Comparison of ENCODE assay signal across 8 cellular contexts in the genomic region with DNA sequence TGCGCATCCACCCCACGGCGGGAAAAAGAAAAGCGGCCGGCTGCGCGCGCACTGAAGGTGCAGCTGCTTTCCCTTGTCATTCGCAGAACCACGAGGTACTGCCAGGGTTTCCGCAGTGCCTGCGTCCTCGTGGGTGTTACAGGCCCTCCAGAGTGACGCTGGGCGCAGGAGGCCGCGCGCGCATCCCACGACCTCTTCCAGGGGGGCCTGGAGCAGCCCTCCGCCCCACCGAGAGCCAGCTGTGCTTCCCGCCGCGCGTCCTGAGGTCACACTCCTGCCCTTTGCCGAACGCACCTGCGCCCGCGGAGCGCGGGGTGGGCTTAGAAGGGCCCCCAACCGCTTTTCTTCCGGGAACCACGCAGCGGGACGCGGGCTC. TPM values are rescaled to one million over a fixed set of nuclear protein-coding genes. Genes with fewer than 3 reads are reported as not detected.
DNase-seq lines count a peak whose midpoint lies in the region; ATAC-seq and TF ChIP-seq lines count a peak whose summit lies in the region.

No MANE protein-coding gene starts in this region.

- H3K79me2 ChIP-seq in ACC112 (ENCODE audit: control insufficient read depth, insufficient read depth, low read length, unreplicated experiment) = peaks cover 24% of the 10 kb centered on the region
- H3K79me2 ChIP-seq in Karpas-422 (ENCODE audit: low read length) = peaks cover 26% of the 10 kb centered on the region

- H3K27ac ChIP-seq in ACC112 (ENCODE audit: low read depth, low read length) = no peak overlapping the region
- H3K27ac ChIP-seq in Karpas-422 (ENCODE audit: low read length) = peak overlapping the region; percentile 46; the same call in 1 of the 2 replicates
- peak overlapping the region; percentile 89 to 94 for H3K27ac ChIP-seq in testis

- peak overlapping the region; percentile 82 for H3K4me3 Mint-ChIP-seq in activated T-helper 1 cell treated with anti-CD3 and anti-CD28 coated beads, Interleukin-12 subunit alpha, Interleukin-12 subunit beta, Interleukin-2, Interleukin-4 antibody, amounts not matched to agents 30 ng/mL and 10 ng/mL and 1 ng/mL, durations not matched to agents 14 hours and 24 hours and 36 hours

- DNase-seq in Karpas-422 (peak; percentile 78), fibroblast of pulmonary artery (ENCODE audit: low read depth) (peak; percentile 29), omental fat pad (ENCODE audit: low spot score) (peak; percentile 30), testis (peak; percentile 64), NCI-H446 treated with DMSO at 0.1 percent for 48 hours (lab: John Stamatoyannopoulos, UW) (no peak)
- peak; percentile 61 for DNase-seq in activated T-helper 1 cell treated with anti-CD3 and anti-CD28 coated beads, Interleukin-12 subunit alpha, Interleukin-12 subunit beta, Interleukin-2, Interleukin-4 antibody, amounts not matched to agents 30 ng/mL and 10 ng/mL and 1 ng/mL, durations not matched to agents 14 hours and 24 hours and 36 hours (ENCODE audit: low spot score)

- peak overlapping the region; percentile 85 for H3K4me3 ChIP-seq in ACC112 (ENCODE audit: low read depth, low read length)
- peak overlapping the region; percentile 76 for H3K4me3 ChIP-seq in Karpas-422 (ENCODE audit: low read length)
- H3K4me3 ChIP-seq in fibroblast of pulmonary artery (replicated peaks; ENCODE audit: low read depth, low read length) = peak overlapping the region; percentile 67
- peak overlapping the region; percentile 88 to 90 for H3K4me3 ChIP-seq in testis

- H3K36me3 ChIP-seq in ACC112 (ENCODE audit: insufficient read depth, low read length) (0 out of 2 replicates have a peak, but pooled peaks cover 14% of the 10 kb centered on the region), Karpas-422 (ENCODE audit: insufficient read depth, low read length) (peaks cover 14% of the 10 kb centered on the region; the same call in 1 of the 2 replicates), testis (ENCODE audit: low read depth, missing control alignments) (no peaks in the 10 kb centered on the region)

- H3K9me2 ChIP-seq in Karpas-422 (replicated peaks; ENCODE audit: insufficient read depth, low read length) = no peaks in the 10 kb centered on the region

- WGBS in testis, 2 donors = 0 to 2% methylated on average over 4 to 36 of the region's 39 CpGs

- H3K36me3 Mint-ChIP-seq in activated T-helper 1 cell treated with anti-CD3 and anti-CD28 coated beads, Interleukin-12 subunit alpha, Interleukin-12 subunit beta, Interleukin-2, Interleukin-4 antibody, amounts not matched to agents 30 ng/mL and 10 ng/mL and 1 ng/mL, durations not matched to agents 14 hours and 24 hours and 36 hours (ENCODE audit: low read depth) = peaks cover 43% of the 10 kb centered on the region

- H3K9me3 Mint-ChIP-seq in activated T-helper 1 cell treated with anti-CD3 and anti-CD28 coated beads, Interleukin-12 subunit alpha, Interleukin-12 subunit beta, Interleukin-2, Interleukin-4 antibody, amounts not matched to agents 30 ng/mL and 10 ng/mL and 1 ng/mL, durations not matched to agents 14 hours and 24 hours and 36 hours = peaks cover 4% of the 10 kb centered on the region

- peak overlapping the region; percentile 84 for H3K27ac Mint-ChIP-seq in activated T-helper 1 cell treated with anti-CD3 and anti-CD28 coated beads, Interleukin-12 subunit alpha, Interleukin-12 subunit beta, Interleukin-2, Interleukin-4 antibody, amounts not matched to agents 30 ng/mL and 10 ng/mL and 1 ng/mL, durations not matched to agents 14 hours and 24 hours and 36 hours

- H3K4me1 Mint-ChIP-seq in activated T-helper 1 cell treated with anti-CD3 and anti-CD28 coated beads, Interleukin-12 subunit alpha, Interleukin-12 subunit beta, Interleukin-2, Interleukin-4 antibody, amounts not matched to agents 30 ng/mL and 10 ng/mL and 1 ng/mL, durations not matched to agents 14 hours and 24 hours and 36 hours (ENCODE audit: low read depth) = peaks cover 44% of the 10 kb centered on the region

- H3K9me3 ChIP-seq in Karpas-422 (ENCODE audit: low read length) (no peaks in the 10 kb centered on the region), testis (no peaks in the 10 kb centered on the region)

- intact Hi-C loops in activated T-helper 1 cell treated with anti-CD3 and anti-CD28 coated beads, Interleukin-12 subunit alpha, Interleukin-12 subunit beta, Interleukin-2, Interleukin-4 antibody, amounts not matched to agents 30 ng/mL and 10 ng/mL and 1 ng/mL, durations not matched to agents 14 hours and 24 hours and 36 hours (cut with micrococcal nuclease) = loop anchor here (1.0 to 2.0 kb wide), 5 partner anchors 51 to 278 kb away; a partner anchor contains a TSS
- intact Hi-C loops in testis (cut with DNase I; ENCODE audit: low total_unique reads) = no loop called here

- no peaks in the 10 kb centered on the region for H3K27me3 Mint-ChIP-seq in activated T-helper 1 cell treated with anti-CD3 and anti-CD28 coated beads, Interleukin-12 subunit alpha, Interleukin-12 subunit beta, Interleukin-2, Interleukin-4 antibody, amounts not matched to agents 30 ng/mL and 10 ng/mL and 1 ng/mL, durations not matched to agents 14 hours and 24 hours and 36 hours (ENCODE audit: insufficient read depth)

- no peaks in the 10 kb centered on the region for H3K27me3 ChIP-seq in ACC112 (ENCODE audit: insufficient read depth, low read length)
- H3K27me3 ChIP-seq in Karpas-422 (ENCODE audit: low read length) = no peaks in the 10 kb centered on the region
- H3K27me3 ChIP-seq in testis = no peaks in the 10 kb centered on the region

- H4K20me1 ChIP-seq in Karpas-422 (ENCODE audit: insufficient read depth, low read depth, low read length) = no peaks in the 10 kb centered on the region

- TF ChIP-seq CTCF in fibroblast of pulmonary artery (IDR thresholded peaks at IDR 0.05; ENCODE audit: low read length, missing control alignments) (no peak), omental fat pad (IDR thresholded peaks at IDR 0.05) (no peak), testis (IDR thresholded peaks at IDR 0.05) (no peak)

- H3K9ac ChIP-seq in Karpas-422 (ENCODE audit: low read length) = peak overlapping the region; percentile 76

- peak overlapping the region; percentile 26 for H2AFZ ChIP-seq in ACC112 (ENCODE audit: low read length, unreplicated experiment)
- H2AFZ ChIP-seq in Karpas-422 (ENCODE audit: low read length) = peak overlapping the region; percentile 14; the same call in 1 of the 2 replicates

- peaks cover 10% of the 10 kb centered on the region for H3K4me1 ChIP-seq in ACC112 (ENCODE audit: control insufficient read depth, insufficient read depth, low read length, unreplicated experiment)
- peaks cover 19% of the 10 kb centered on the region for H3K4me1 ChIP-seq in Karpas-422 (ENCODE audit: low read length)
- peaks cover 21% of the 10 kb centered on the region for H3K4me1 ChIP-seq in testis

- peak; percentile 17 for ATAC-seq in GM19467 (IDR thresholded peaks at IDR 0.05; ENCODE audit: unreplicated experiment)
- peak; percentile 50 for ATAC-seq in omental fat pad (ENCODE audit: low FRiP score)

- no peak for TF ChIP-seq POLR2A in testis (IDR thresholded peaks at IDR 0.05)

- peak overlapping the region; percentile 82 for H3K4me2 ChIP-seq in Karpas-422 (ENCODE audit: low read depth, low read length, poor library complexity, severe bottlenecking)

RNA-seq across cellular contexts. Expression of a gene that starts 0.4 kb away (rescaled TPM):
- total RNA-seq in Karpas-422 (2014; rRNA removed; shearing (Covaris generic); ENCODE audit: low replicate concordance) = 63.5 and 69.5 TPM in 2 replicates
- 78.6 and 89.3 TPM in 2 replicates for total RNA-seq in activated T-helper 1 cell treated with anti-CD3 and anti-CD28 coated beads, Interleukin-12 subunit alpha, Interleukin-12 subunit beta, Interleukin-2, Interleukin-4 antibody, amounts not matched to agents 30 ng/mL and 10 ng/mL and 1 ng/mL, durations not matched to agents 14 hours and 24 hours and 36 hours
- total RNA-seq in omental fat pad = 10 to 100 TPM; 41.4 to 71.8 (median 47.3) TPM
- 10 to 100 TPM; 76.3 to 86.0 TPM for total RNA-seq in testis
- 208 TPM for polyA plus RNA-seq in testis (ENCODE audit: insufficient read depth, low read depth, low replicate concordance)

RNA-seq across cellular contexts. Expression of a gene that starts 50.5 kb away (rescaled TPM):
- 52.5 and 72.6 TPM in 2 replicates for total RNA-seq in Karpas-422 (2014; rRNA removed; shearing (Covaris generic); ENCODE audit: low replicate concordance)
- 74.3 and 74.7 TPM in 2 replicates for total RNA-seq in activated T-helper 1 cell treated with anti-CD3 and anti-CD28 coated beads, Interleukin-12 subunit alpha, Interleukin-12 subunit beta, Interleukin-2, Interleukin-4 antibody, amounts not matched to agents 30 ng/mL and 10 ng/mL and 1 ng/mL, durations not matched to agents 14 hours and 24 hours and 36 hours
- 10 to 100 TPM; 17.9 to 24.4 (median 20.7) TPM for total RNA-seq in omental fat pad
- 10 to 100 TPM; 54.4 to 72.3 TPM for total RNA-seq in testis
- 112 TPM for polyA plus RNA-seq in testis (ENCODE audit: insufficient read depth, low read depth, low replicate concordance)

RNA-seq across cellular contexts. Expression of a gene that starts 50.6 kb away (rescaled TPM):
- total RNA-seq in Karpas-422 (2014; rRNA removed; shearing (Covaris generic); ENCODE audit: low replicate concordance) = 36.7 and 43.5 TPM in 2 replicates
- total RNA-seq in activated T-helper 1 cell treated with anti-CD3 and anti-CD28 coated beads, Interleukin-12 subunit alpha, Interleukin-12 subunit beta, Interleukin-2, Interleukin-4 antibody, amounts not matched to agents 30 ng/mL and 10 ng/mL and 1 ng/mL, durations not matched to agents 14 hours and 24 hours and 36 hours = 115 and 119 TPM in 2 replicates
- 100 to 1,000 TPM in 3 of 4 donors, 10 to 100 TPM in 1; 92.2 to 183 (median 143) TPM for total RNA-seq in omental fat pad
- 10 to 100 TPM; 31.3 to 38.1 TPM for total RNA-seq in testis
- 45.6 TPM for polyA plus RNA-seq in testis (ENCODE audit: insufficient read depth, low read depth, low replicate concordance)
